8 cellular contexts compared by ENCODE assay signal in the genomic region with DNA sequence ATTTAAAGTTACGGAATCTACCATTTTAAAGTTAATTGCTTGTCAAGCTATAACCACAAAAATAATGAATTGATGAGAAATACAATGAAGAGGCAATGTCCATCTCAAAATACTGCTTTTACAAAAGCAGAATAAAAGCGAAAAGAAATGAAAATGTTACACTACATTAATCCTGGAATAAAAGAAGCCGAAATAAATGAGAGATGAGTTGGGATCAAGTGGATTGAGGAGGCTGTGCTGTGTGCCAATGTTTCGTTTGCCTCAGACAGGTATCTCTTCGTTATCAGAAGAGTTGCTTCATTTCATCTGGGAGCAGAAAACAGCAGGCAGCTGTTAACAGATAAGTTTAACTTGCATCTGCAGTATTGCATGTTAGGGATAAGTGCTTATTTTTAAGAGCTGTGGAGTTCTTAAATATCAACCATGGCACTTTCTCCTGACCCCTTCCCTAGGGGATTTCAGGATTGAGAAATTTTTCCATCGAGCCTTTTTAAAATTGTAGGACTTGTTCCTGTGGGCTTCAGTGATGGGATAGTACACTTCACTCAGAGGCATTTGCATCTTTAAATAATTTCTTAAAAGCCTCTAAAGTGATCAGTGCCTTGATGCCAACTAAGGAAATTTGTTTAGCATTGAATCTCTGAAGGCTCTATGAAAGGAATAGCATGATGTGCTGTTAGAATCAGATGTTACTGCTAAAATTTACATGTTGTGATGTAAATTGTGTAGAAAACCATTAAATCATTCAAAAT. TPM values are rescaled to one million over a fixed set of nuclear protein-coding genes. Genes with fewer than 3 reads are reported as not detected.
DNase-seq lines count a peak whose midpoint lies in the region; ATAC-seq lines count a peak whose summit lies in the region.

No MANE protein-coding gene starts in this region.

- H3K9me3 ChIP-seq in BLaER1: no peaks in the 10 kb centered on the region
- H3K9me3 ChIP-seq in muscle layer of duodenum (ENCODE audit: control insufficient read depth in 1 of 2, low read length in 2 of 2): no peaks in the 10 kb centered on the region
- H3K9me3 ChIP-seq in T-helper 17 cell (ENCODE audit: control insufficient read depth, low read length, poor library complexity, severe bottlenecking): no peaks in the 10 kb centered on the region

- H3K27ac ChIP-seq in BLaER1 (peak overlapping the region; percentile 100), cingulate gyrus (ENCODE audit: low read depth, low read length) (peak overlapping the region; percentile 100), muscle layer of duodenum (ENCODE audit: low read length) (peak overlapping the region; percentile 100)

- POLR2A ChIA-PET in activated CD8-positive, alpha-beta T cell treated with anti-CD3 and anti-CD28 coated beads, Interleukin-2, amount 10 ng/mL, durations not matched to agents 7 days and 5 days (lab: Charles Lee): interaction anchor here (0.6 to 22.4 kb wide), 17 partner anchors 8 to 356 kb away, joined by 3 to 4167 read pairs (median 6); partner anchors contain the start of genes FRMD8, MALAT1, NEAT1 and SCYL1

- DNase-seq in LHCN-M2 (ENCODE audit: low read depth) (peak; percentile 59), T-helper 17 cell (no peak), SHP77 treated with DMSO at 0.1 percent for 48 hours (lab: John Stamatoyannopoulos, UW) (no peak)
- DNase-seq in activated CD8-positive, alpha-beta T cell treated with anti-CD3 and anti-CD28 coated beads, Interleukin-2, amount 10 ng/mL, durations not matched to agents 7 days and 5 days: no peak
- no peak for DNase-seq in activated T-cell treated with anti-CD3 and anti-CD28 coated beads, Interleukin-2, amount 50 U/mL, for 48 hours

- peak overlapping the region; percentile 83 for H3K4me3 ChIP-seq in BLaER1
- peak overlapping the region; percentile 91 to 96 for H3K4me3 ChIP-seq in muscle layer of duodenum (ENCODE audit: low read depth in 1 of 2, low read length in 2 of 2)

- H3K27me3 ChIP-seq in BLaER1: no peaks in the 10 kb centered on the region
- no peaks in the 10 kb centered on the region for H3K27me3 ChIP-seq in muscle layer of duodenum (ENCODE audit: low read depth, low read length)

- peaks cover 39% of the 10 kb centered on the region for H3K4me1 ChIP-seq in BLaER1
- peaks cover 17 to 18% of the 10 kb centered on the region in 2 donors for H3K4me1 ChIP-seq in muscle layer of duodenum (ENCODE audit: control insufficient read depth in 1 of 2, insufficient read depth in 2 of 2, low read length in 2 of 2)

- H3K4me3 Mint-ChIP-seq in T-helper 17 cell: no peak overlapping the region
- H3K4me3 Mint-ChIP-seq in activated CD8-positive, alpha-beta T cell treated with anti-CD3 and anti-CD28 coated beads, Interleukin-2, amount 10 ng/mL, durations not matched to agents 7 days and 5 days: no peak overlapping the region

- H3K9me3 Mint-ChIP-seq in activated CD8-positive, alpha-beta T cell treated with anti-CD3 and anti-CD28 coated beads, Interleukin-2, amount 10 ng/mL, durations not matched to agents 7 days and 5 days (ENCODE audit: insufficient read depth): no peaks in the 10 kb centered on the region

- H4K20me1 ChIP-seq in BLaER1: peaks cover 87% of the 10 kb centered on the region

- peak overlapping the region; percentile 100 for H3K9ac ChIP-seq in BLaER1

- CTCF ChIA-PET in activated CD8-positive, alpha-beta T cell treated with anti-CD3 and anti-CD28 coated beads, Interleukin-2, amount 10 ng/mL, durations not matched to agents 7 days and 5 days (lab: Charles Lee): interaction anchor here (0.8 to 19.7 kb wide), 6 partner anchors 27 to 121 kb away, joined by 3 to 538 read pairs (median 4); partner anchors contain the start of genes NEAT1 and SLC25A45

- no peaks in the 10 kb centered on the region for H3K27me3 Mint-ChIP-seq in T-helper 17 cell
- no peaks in the 10 kb centered on the region for H3K27me3 Mint-ChIP-seq in activated CD8-positive, alpha-beta T cell treated with anti-CD3 and anti-CD28 coated beads, Interleukin-2, amount 10 ng/mL, durations not matched to agents 7 days and 5 days (ENCODE audit: low read depth)

- H3K36me3 Mint-ChIP-seq in T-helper 17 cell (ENCODE audit: low read depth): peaks cover 29% of the 10 kb centered on the region
- no peaks in the 10 kb centered on the region for H3K36me3 Mint-ChIP-seq in activated CD8-positive, alpha-beta T cell treated with anti-CD3 and anti-CD28 coated beads, Interleukin-2, amount 10 ng/mL, durations not matched to agents 7 days and 5 days (ENCODE audit: low read depth)

- peaks cover 62% of the 10 kb centered on the region for H3K4me1 Mint-ChIP-seq in T-helper 17 cell
- peaks cover 42% of the 10 kb centered on the region for H3K4me1 Mint-ChIP-seq in activated CD8-positive, alpha-beta T cell treated with anti-CD3 and anti-CD28 coated beads, Interleukin-2, amount 10 ng/mL, durations not matched to agents 7 days and 5 days (ENCODE audit: low read depth)

- no peak for ATAC-seq in T-helper 17 cell
- ATAC-seq in activated CD8-positive, alpha-beta T cell treated with anti-CD3 and anti-CD28 coated beads, Interleukin-2, amount 10 ng/mL, durations not matched to agents 7 days and 5 days: no peak

- peak overlapping the region; percentile 93 for H3K4me2 ChIP-seq in BLaER1

- H3K36me3 ChIP-seq in BLaER1 (peaks cover 68% of the 10 kb centered on the region), muscle layer of duodenum (ENCODE audit: control insufficient read depth in 1 of 2, insufficient read depth in 2 of 2, low read length in 2 of 2) (peaks cover 61 to 63% of the 10 kb centered on the region in 2 donors)

- H3K27ac Mint-ChIP-seq in T-helper 17 cell: no peak overlapping the region
- no peak overlapping the region for H3K27ac Mint-ChIP-seq in activated CD8-positive, alpha-beta T cell treated with anti-CD3 and anti-CD28 coated beads, Interleukin-2, amount 10 ng/mL, durations not matched to agents 7 days and 5 days

RNA-seq across cellular contexts. Expression of gene MALAT1, which starts 4.2 kb away (rescaled TPM):
- total RNA-seq in LHCN-M2 (2014; rRNA removed): 1,575 and 2,461 TPM in 2 replicates
- 343 TPM for polyA plus RNA-seq in LHCN-M2 (2012)
- total RNA-seq in T-helper 17 cell: over 10,000 TPM; 25,853 to 29,025 TPM
- total RNA-seq in activated CD8-positive, alpha-beta T cell treated with anti-CD3 and anti-CD28 coated beads, Interleukin-2, amount 10 ng/mL, durations not matched to agents 7 days and 5 days: 1,000 to 10,000 TPM; 3,822 to 4,094 TPM

RNA-seq across cellular contexts. Expression of gene SCYL1, which starts 21.9 kb away (rescaled TPM):
- total RNA-seq in LHCN-M2 (2014; rRNA removed) (104 and 113 TPM in 2 replicates), T-helper 17 cell (10 to 100 TPM; 56.6 to 61.7 TPM)
- 81.2 TPM for polyA plus RNA-seq in LHCN-M2 (2012)
- total RNA-seq in activated CD8-positive, alpha-beta T cell treated with anti-CD3 and anti-CD28 coated beads, Interleukin-2, amount 10 ng/mL, durations not matched to agents 7 days and 5 days: 10 to 100 TPM; 68.0 to 69.5 TPM

RNA-seq across cellular contexts. Expression of gene LTBP3, which starts 55.1 kb away (rescaled TPM):
- 17.1 and 27.3 TPM in 2 replicates for total RNA-seq in LHCN-M2 (2014; rRNA removed)
- polyA plus RNA-seq in LHCN-M2 (2012): 13.1 TPM
- total RNA-seq in T-helper 17 cell: 100 to 1,000 TPM; 123 to 187 TPM
- total RNA-seq in activated CD8-positive, alpha-beta T cell treated with anti-CD3 and anti-CD28 coated beads, Interleukin-2, amount 10 ng/mL, durations not matched to agents 7 days and 5 days: 10 to 100 TPM; 64.7 to 70.8 TPM

Comparison
In these comparisons a context has a peak if more than half of its experiments do, and no peak if none do; other contexts are left out.
1. RNA of gene MALAT1, which starts 4.2 kb away (total RNA-seq): 25,853 to 29,025 TPM in T-helper 17 cell; 3,822 to 4,094 TPM in activated CD8-positive, alpha-beta T cell treated with anti-CD3 and anti-CD28 coated beads, Interleukin-2, amount 10 ng/mL, durations not matched to agents 7 days and 5 days and 1,575 to 2,461 TPM in LHCN-M2; every median in the first group is over 4 times any median in the second.
2. Peak in every context shown above with its lines, with median percentiles within 50 percentile points of each other: H3K27ac ChIP-seq.